Comparison of ENCODE assay signal across 8 cellular contexts in the genomic region with DNA sequence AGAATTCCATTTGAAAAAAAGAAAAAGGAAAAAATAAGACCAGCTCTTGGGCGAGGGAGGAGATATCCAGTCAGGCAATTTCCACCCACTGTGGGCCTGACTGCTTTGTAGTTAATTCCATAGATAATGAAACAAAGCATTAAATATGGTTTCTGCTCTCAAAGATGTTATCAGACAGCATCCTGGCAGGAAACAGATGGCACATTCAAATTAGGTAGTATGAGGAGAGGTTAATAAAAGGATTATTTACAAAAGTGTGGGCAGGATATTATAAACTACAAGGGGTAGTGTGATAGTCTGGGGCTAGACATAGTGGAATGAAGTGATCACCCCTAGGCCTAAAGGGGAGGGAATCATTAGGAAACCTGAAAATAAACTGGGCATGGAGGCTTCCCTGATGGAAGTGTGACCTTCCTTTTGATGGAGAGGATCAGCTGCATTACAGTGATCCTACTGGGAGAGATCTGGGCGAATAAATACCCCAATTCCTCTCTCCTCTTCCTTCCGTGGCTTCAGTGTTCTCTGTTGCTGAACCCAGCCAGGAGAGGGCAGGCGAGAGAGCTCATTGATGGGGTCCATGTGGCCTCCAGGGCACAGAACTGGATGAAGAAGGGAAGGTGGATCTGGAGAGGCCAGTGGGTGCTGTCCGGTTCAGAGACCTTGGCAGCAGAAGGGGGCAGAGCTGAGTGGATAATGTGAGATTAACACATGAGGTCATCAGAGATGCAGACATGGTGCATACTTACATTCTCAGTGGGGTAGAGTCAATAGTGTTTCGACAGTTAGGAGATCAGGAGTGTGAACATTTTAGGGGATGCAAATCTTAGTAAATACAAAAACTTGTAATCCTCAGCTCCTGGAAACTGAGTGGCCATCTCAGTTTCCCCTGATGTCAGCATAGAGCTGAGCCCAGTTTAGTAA.
DNase-seq lines count a peak whose midpoint lies in the region; ATAC-seq and TF ChIP-seq lines count a peak whose summit lies in the region.

No MANE protein-coding gene starts in this region.

- TF ChIP-seq CTCF in A673 (conservative IDR thresholded peaks at IDR 0.05; ENCODE audit: low read depth, low read length): peak; percentile 69
- TF ChIP-seq CTCF in GM12864 (IDR thresholded peaks at IDR 0.05; ENCODE audit: low read depth, low read length, missing control alignments): peak; percentile 80
- peak in 3 of 7 experiments; percentile 14 to 24 (median 20) for TF ChIP-seq CTCF in stomach (IDR thresholded peaks at IDR 0.05)
- no peak for TF ChIP-seq CTCF in omental fat pad (IDR thresholded peaks at IDR 0.05)

- no peak overlapping the region for H3K4me3 ChIP-seq in A673 (ENCODE audit: low read depth, low read length, poor library complexity, severe bottlenecking)
- H3K4me3 ChIP-seq in GM12864 (ENCODE audit: low read depth, low read length): no peak overlapping the region
- H3K4me3 ChIP-seq in stomach: no peak overlapping the region

- H3K9me3 ChIP-seq in A673 (ENCODE audit: low read depth, low read length, poor library complexity, severe bottlenecking): no peaks in the 10 kb centered on the region
- H3K9me3 ChIP-seq in stomach: no peaks in the 10 kb centered on the region

- H3K27me3 ChIP-seq in A673 (replicated peaks; ENCODE audit: insufficient read depth, low read depth, low read length, poor library complexity) (no peaks in the 10 kb centered on the region), stomach (no peaks in the 10 kb centered on the region)

- TF ChIP-seq POLR2A in stomach (IDR thresholded peaks at IDR 0.05): no peak

- H3K36me3 ChIP-seq in A673 (ENCODE audit: insufficient read depth, low read length, poor library complexity, severe bottlenecking) (no peaks in the 10 kb centered on the region), stomach (no peaks in the 10 kb centered on the region)

- POLR2A ChIA-PET in A673 (lab: Charles Lee; ENCODE audit: low non-redundant PET): no interaction called here

- H3K4me1 ChIP-seq in A673 (ENCODE audit: insufficient read depth, low read length, poor library complexity, severe bottlenecking) (peaks cover 10% of the 10 kb centered on the region), stomach (no peaks in the 10 kb centered on the region)

- WGBS in stomach, 5 donors: 40 to 51% (median 44%) methylated on average over 6 of the region's 6 CpGs

- TF ChIP-seq EP300 in stomach (IDR thresholded peaks at IDR 0.05): no peak

- CTCF ChIA-PET in A673 (lab: Charles Lee): no interaction called here

- peak; percentile 68 for DNase-seq in A673 (ENCODE audit: low spot score)
- no peak for DNase-seq in GM12864 (ENCODE audit: low read depth)
- peak; percentile 49 for DNase-seq in RPMI8226
- DNase-seq in glomerular visceral epithelial cell (ENCODE audit: extremely low spot score): peak; percentile 13
- DNase-seq in stomach: peak; percentile 29
- DNase-seq in putamen (ENCODE audit: low spot score): no peak
- DNase-seq in omental fat pad (ENCODE audit: low spot score): no peak

- intact Hi-C loops in A673 (cut with micrococcal nuclease; ENCODE audit: unreplicated experiment): no loop called here
- intact Hi-C loops in stomach (cut with DNase I; ENCODE audit: low total_unique reads): no loop called here

- peak; percentile 46 for ATAC-seq in HG03521 (IDR thresholded peaks at IDR 0.05; ENCODE audit: unreplicated experiment)
- ATAC-seq in omental fat pad (ENCODE audit: low FRiP score): no peak

- no TSS peak for BruUV-seq in A673 (replicated peaks; lab: Mats Ljungman, UMichigan)

- H3K27ac ChIP-seq in A673 (ENCODE audit: low read depth, low read length, poor library complexity, severe bottlenecking): no peak overlapping the region
- no peak overlapping the region for H3K27ac ChIP-seq in stomach

Comparison
In these comparisons a context has a peak if more than half of its experiments do, and no peak if none do; other contexts are left out.
1. DNase-seq: peak in A673 (single experiment), RPMI8226 (single experiment), glomerular visceral epithelial cell (single experiment) and stomach (single experiment); none in GM12864 (single experiment), putamen (single experiment) and omental fat pad (single experiment).
2. CTCF ChIP-seq: peak in A673 (single experiment) and GM12864 (single experiment); none in omental fat pad (0 of 3).